In the genomic region with DNA sequence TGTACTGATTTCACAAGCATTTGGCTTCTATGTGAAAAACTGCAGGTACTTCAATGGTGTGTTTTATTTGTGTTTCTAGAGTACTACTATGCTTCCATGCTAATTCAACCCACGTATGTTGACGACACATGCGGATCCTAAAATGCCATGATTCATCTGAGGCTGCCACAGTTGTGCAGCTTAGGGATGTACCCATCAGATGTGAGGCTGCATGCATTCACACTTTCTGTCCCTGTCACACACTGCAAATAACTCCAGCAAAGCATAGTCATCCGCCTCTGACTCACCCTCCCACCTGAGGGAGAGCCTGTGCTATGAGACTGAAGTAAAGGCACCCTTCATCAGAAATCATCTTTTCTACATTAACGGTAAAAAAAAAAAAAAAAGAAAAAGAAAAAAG, we compare ENCODE assay signal across 10 cellular contexts. TPM values are rescaled to one million over a fixed set of nuclear protein-coding genes. Genes with fewer than 3 reads are reported as not detected.
DNase-seq lines count a peak whose midpoint lies in the region; ATAC-seq lines count a peak whose summit lies in the region.
"Had no signal": no experiment of that assay in that cellular context is flagged by ENCODE, and none has a peak within 500 bp of the region (broad histone marks: within the 10 kb centered on the region; RNA-seq: fewer than 3 reads in every experiment).

No MANE protein-coding gene starts in this region.

- peak; percentile 74 for ATAC-seq in GM19463 (IDR thresholded peaks at IDR 0.05; ENCODE audit: unreplicated experiment)
- peak; percentile 74 for ATAC-seq in activated naive CD8-positive, alpha-beta T cell treated with anti-CD3 and anti-CD28 coated beads, Interleukin-2, amount 10 ng/mL, durations not matched to agents 7 days and 5 days (ENCODE audit: low read depth)
- ATAC-seq: pancreas had no signal

- H3K27me3 ChIP-seq in CD8-positive, alpha-beta memory T cell (ENCODE audit: insufficient read depth, low read length, poor library complexity, severe bottlenecking): no peaks in the 10 kb centered on the region
- H3K27me3 ChIP-seq: pancreas had no signal

- no peak overlapping the region for H3K27ac ChIP-seq in CD8-positive, alpha-beta memory T cell (ENCODE audit: low read depth, low read length)
- H3K27ac ChIP-seq: pancreas had no signal

- no peak overlapping the region for H3K4me3 ChIP-seq in CD8-positive, alpha-beta memory T cell (ENCODE audit: low read length)
- H3K4me3 ChIP-seq: pancreas had no signal

- CTCF ChIA-PET in CD8-positive, alpha-beta memory T cell (lab: Charles Lee): no interaction called here

- no peaks in the 10 kb centered on the region for H3K9me3 ChIP-seq in CD8-positive, alpha-beta memory T cell (ENCODE audit: low read length)
- H3K9me3 ChIP-seq: pancreas had no signal

- no peak overlapping the region for H3K4me3 Mint-ChIP-seq in activated naive CD8-positive, alpha-beta T cell treated with anti-CD3 and anti-CD28 coated beads, Interleukin-2, amount 10 ng/mL, durations not matched to agents 7 days and 5 days
- H3K4me3 Mint-ChIP-seq in CD8-positive, alpha-beta memory T cell: no peak overlapping the region

- POLR2A ChIA-PET in activated naive CD8-positive, alpha-beta T cell treated with anti-CD3 and anti-CD28 coated beads, Interleukin-2, amount 10 ng/mL, durations not matched to agents 7 days and 5 days (lab: Charles Lee): interaction anchor here (2.2 kb wide), 1 partner anchor 22 kb away, joined by 8 read pairs; the partner anchor contains the start of gene SERTAD2
- POLR2A ChIA-PET in CD8-positive, alpha-beta memory T cell (lab: Charles Lee): interaction anchor here (1.3 kb wide), 1 partner anchor 22 kb away, joined by 6 read pairs; the partner anchor contains the start of gene SERTAD2

- H3K27me3 Mint-ChIP-seq in activated naive CD8-positive, alpha-beta T cell treated with anti-CD3 and anti-CD28 coated beads, Interleukin-2, amount 10 ng/mL, durations not matched to agents 7 days and 5 days: no peaks in the 10 kb centered on the region
- H3K27me3 Mint-ChIP-seq in CD8-positive, alpha-beta memory T cell: no peaks in the 10 kb centered on the region

- peaks cover 33% of the 10 kb centered on the region for H3K4me1 Mint-ChIP-seq in activated naive CD8-positive, alpha-beta T cell treated with anti-CD3 and anti-CD28 coated beads, Interleukin-2, amount 10 ng/mL, durations not matched to agents 7 days and 5 days
- peaks cover 14 to 31% (median 19%) of the 10 kb centered on the region in 3 donors for H3K4me1 Mint-ChIP-seq in CD8-positive, alpha-beta memory T cell

- H3K36me3 ChIP-seq in CD8-positive, alpha-beta memory T cell (ENCODE audit: insufficient read depth, low read length): no peaks in the 10 kb centered on the region
- H3K36me3 ChIP-seq: pancreas had no signal

- peaks cover 14% of the 10 kb centered on the region for H3K4me1 ChIP-seq in CD8-positive, alpha-beta memory T cell (ENCODE audit: insufficient read depth, low read length)
- H3K4me1 ChIP-seq: pancreas had no signal

- H3K9me3 Mint-ChIP-seq in activated naive CD8-positive, alpha-beta T cell treated with anti-CD3 and anti-CD28 coated beads, Interleukin-2, amount 10 ng/mL, durations not matched to agents 7 days and 5 days: no peaks in the 10 kb centered on the region
- H3K9me3 Mint-ChIP-seq in CD8-positive, alpha-beta memory T cell: no peaks in the 10 kb centered on the region

- H3K36me3 Mint-ChIP-seq in activated naive CD8-positive, alpha-beta T cell treated with anti-CD3 and anti-CD28 coated beads, Interleukin-2, amount 10 ng/mL, durations not matched to agents 7 days and 5 days: peaks cover 6% of the 10 kb centered on the region
- no peaks in the 10 kb centered on the region for H3K36me3 Mint-ChIP-seq in CD8-positive, alpha-beta memory T cell

- H3K27ac Mint-ChIP-seq in activated naive CD8-positive, alpha-beta T cell treated with anti-CD3 and anti-CD28 coated beads, Interleukin-2, amount 10 ng/mL, durations not matched to agents 7 days and 5 days: no peak overlapping the region
- peak overlapping the region in 1 of 8 donors; percentile 26 for H3K27ac Mint-ChIP-seq in CD8-positive, alpha-beta memory T cell

- DNase-seq in SW480 (ENCODE audit: low spot score) (peak; percentile 55), KG1 (lab: John Stamatoyannopoulos, UW) (no peak), NCI-H69 (lab: John Stamatoyannopoulos, UW) (no peak), H4 (ENCODE audit: low spot score) (no peak)
- no peak for DNase-seq in activated naive CD8-positive, alpha-beta T cell treated with anti-CD3 and anti-CD28 coated beads, Interleukin-2, amount 10 ng/mL, durations not matched to agents 7 days and 5 days
- peak; percentile 46 to 55 for DNase-seq in stimulated activated CD4-positive, alpha-beta T cell treated with anti-CD3 and anti-CD28 coated beads, Interleukin-1b, Interleukin-23, amount 100 ng/mL, for 4 hours (ENCODE audit: low read depth in 2 of 2)
- no peak for DNase-seq in CD8-positive, alpha-beta memory T cell
- DNase-seq: glutamatergic neuron, pancreas had no signal

RNA-seq across cellular contexts. Expression of gene SERTAD2, which starts 22.1 kb away (rescaled TPM):
- total RNA-seq in activated naive CD8-positive, alpha-beta T cell treated with anti-CD3 and anti-CD28 coated beads, Interleukin-2, amount 10 ng/mL, durations not matched to agents 7 days and 5 days: 10 to 100 TPM; 27.0 to 27.7 TPM
- 10 to 100 TPM; 20.6 to 21.4 TPM for total RNA-seq in CD8-positive, alpha-beta memory T cell
- 6.3 TPM for polyA plus RNA-seq in CD8-positive, alpha-beta memory T cell
- 4.9 and 6.9 TPM in 2 replicates for total RNA-seq in H4 (2014; rRNA removed; shearing (Covaris generic))

Comparison
In these comparisons a context has a peak if more than half of its experiments do, and no peak if none do; other contexts are left out.
1. DNase-seq: peak in SW480 (single experiment) and stimulated activated CD4-positive, alpha-beta T cell treated with anti-CD3 and anti-CD28 coated beads, Interleukin-1b, Interleukin-23, amount 100 ng/mL, for 4 hours (2 of 2); none in activated naive CD8-positive, alpha-beta T cell treated with anti-CD3 and anti-CD28 coated beads, Interleukin-2, amount 10 ng/mL, durations not matched to agents 7 days and 5 days (single experiment), KG1 (single experiment), NCI-H69 (single experiment), CD8-positive, alpha-beta memory T cell (0 of 5) and H4 (single experiment).